ENCODE assay signal across 8 cellular contexts in the genomic region with DNA sequence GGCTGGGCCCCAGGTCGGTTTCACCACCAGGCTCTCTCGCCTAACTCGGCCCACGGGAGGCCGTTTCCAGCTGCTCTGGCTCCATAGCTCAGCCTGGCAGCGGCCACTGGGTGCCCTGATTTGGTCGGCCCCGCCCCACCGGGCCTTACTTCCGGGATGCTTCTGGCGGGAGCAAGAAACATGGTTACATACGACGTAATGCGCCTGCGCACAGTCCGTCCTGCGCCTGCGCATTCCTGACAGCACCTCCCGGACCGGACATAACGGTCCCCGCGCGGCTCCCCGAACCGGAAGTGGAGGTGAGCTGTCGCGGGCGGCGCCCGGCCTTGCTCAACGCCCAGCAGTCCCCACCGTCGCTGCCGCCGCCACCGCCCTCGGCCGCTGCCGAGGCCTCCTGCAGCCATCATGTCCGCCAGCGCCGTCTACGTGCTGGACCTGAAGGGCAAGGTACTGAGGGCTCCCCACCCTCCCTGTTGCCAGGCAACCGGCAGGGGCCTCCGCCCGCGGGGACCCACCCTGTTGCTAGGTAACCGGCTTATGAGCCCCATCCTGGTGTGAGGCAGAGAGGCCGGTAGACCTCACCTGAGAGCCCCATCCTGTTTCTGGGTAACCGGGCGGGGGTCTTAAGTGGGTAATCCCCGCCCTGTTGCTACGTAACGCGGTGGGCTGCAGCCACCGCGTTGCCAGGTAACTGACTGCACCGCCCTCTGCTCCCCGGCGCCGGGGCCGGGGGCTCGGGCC. TPM values are rescaled to one million over a fixed set of nuclear protein-coding genes. Genes with fewer than 3 reads are reported as not detected.
DNase-seq lines count a peak whose midpoint lies in the region; TF ChIP-seq lines count a peak whose summit lies in the region.

A gene (plus strand): TSS at position 290 of the 741 bp plus-strand sequence. CDS start 116 bp downstream, at position 406.

- no peak for TF ChIP-seq CTCF in MM.1S (IDR thresholded peaks at IDR 0.05; ENCODE audit: low read length)
- no peak for TF ChIP-seq CTCF in foreskin fibroblast (IDR thresholded peaks at IDR 0.05; ENCODE audit: low read depth, low read length)
- no peak for TF ChIP-seq CTCF in neural progenitor cell (IDR thresholded peaks at IDR 0.05)

- peak within 1 kb of the TSS; percentile 92 for H3K9ac ChIP-seq in ES-I3 (ENCODE audit: low read depth, low read length)
- H3K9ac ChIP-seq in MM.1S (ENCODE audit: low read length): peak within 1 kb of the TSS; percentile 88
- H3K9ac ChIP-seq in neural progenitor cell: peak within 1 kb of the TSS; percentile 60

- DNase-seq in HAP-1 (ENCODE audit: low spot score in 2 of 2): peak; percentile 97 to 99
- DNase-seq in MM.1S: peak; percentile 99
- DNase-seq in SIG-M5 (lab: John Stamatoyannopoulos, UW): peak; percentile 43
- DNase-seq in activated gamma-delta T cell treated with Interleukin-2 at 50 U/mL for 16 hours: peak; percentile 99
- DNase-seq in foreskin fibroblast: peak; percentile 93 to 99
- DNase-seq in neural progenitor cell (ENCODE audit: low spot score): peak; percentile 97
- DNase-seq in stromal cell of bone marrow (ENCODE audit: low read depth): peak; percentile 88

- H3K27ac ChIP-seq in MM.1S (ENCODE audit: low read length) (peak within 1 kb of the TSS; percentile 30; the same call in 1 of the 2 replicates), neural progenitor cell (no peak within 1 kb of the TSS)

- in situ Hi-C loops in HAP-1 (cut with MboI; ENCODE audit: low sequenced_read_pairs): no loop called here

- H4K20me1 ChIP-seq in MM.1S (ENCODE audit: insufficient read depth, low read length) (no peaks in the 10 kb centered on the region), neural progenitor cell (ENCODE audit: low read depth) (peaks cover 14% of the 10 kb centered on the region)

- no peaks in the 10 kb centered on the region for H3F3A ChIP-seq in MM.1S (ENCODE audit: insufficient read depth, low read length)
- H3F3A ChIP-seq in neural progenitor cell (ENCODE audit: low read depth): peaks cover 5% of the 10 kb centered on the region

- H3K4me1 ChIP-seq in ES-I3 (ENCODE audit: insufficient read depth, low read length): peaks cover 5% of the 10 kb centered on the region; the same call in 1 of the 2 replicates
- peaks cover 8% of the 10 kb centered on the region for H3K4me1 ChIP-seq in HAP-1
- peaks cover 4% of the 10 kb centered on the region; the same call in 1 of the 2 replicates for H3K4me1 ChIP-seq in MM.1S (ENCODE audit: low read length)
- H3K4me1 ChIP-seq in neural progenitor cell: peaks cover 3% of the 10 kb centered on the region

- H3K9me2 ChIP-seq in MM.1S (replicated peaks; ENCODE audit: insufficient read depth, low read length): no peaks in the 10 kb centered on the region

- peak within 1 kb of the TSS; percentile 89 for H3K4me3 Mint-ChIP-seq in neural progenitor cell

- H3K4me1 Mint-ChIP-seq in neural progenitor cell: peaks cover 19% of the 10 kb centered on the region

- peaks cover 15% of the 10 kb centered on the region for H3K36me3 Mint-ChIP-seq in neural progenitor cell

- no peaks in the 10 kb centered on the region for H3K9me3 ChIP-seq in ES-I3 (ENCODE audit: control insufficient read depth, insufficient read depth, low read length)
- no peaks in the 10 kb centered on the region for H3K9me3 ChIP-seq in HAP-1
- H3K9me3 ChIP-seq in MM.1S (replicated peaks; ENCODE audit: insufficient read depth, low read length): no peaks in the 10 kb centered on the region
- no peaks in the 10 kb centered on the region for H3K9me3 ChIP-seq in neural progenitor cell (ENCODE audit: low read depth)

- H3K9me3 Mint-ChIP-seq in neural progenitor cell: no peaks in the 10 kb centered on the region

- H3K27me3 ChIP-seq in HAP-1 (ENCODE audit: low read depth): no peaks in the 10 kb centered on the region
- no peaks in the 10 kb centered on the region for H3K27me3 ChIP-seq in MM.1S (replicated peaks; ENCODE audit: insufficient read depth, low read length)
- H3K27me3 ChIP-seq in neural progenitor cell: no peaks in the 10 kb centered on the region

- peak within 1 kb of the TSS; percentile 62 for H3K27ac Mint-ChIP-seq in neural progenitor cell

- H3K27me3 Mint-ChIP-seq in neural progenitor cell (ENCODE audit: insufficient read depth, low read depth): peaks cover 2% of the 10 kb centered on the region

- peak within 1 kb of the TSS; percentile 87 for H3K4me2 ChIP-seq in MM.1S (ENCODE audit: low read depth, low read length)
- peak within 1 kb of the TSS; percentile 98 for H3K4me2 ChIP-seq in neural progenitor cell

- H2AFZ ChIP-seq in MM.1S (ENCODE audit: low read length) (peak within 1 kb of the TSS; percentile 99), neural progenitor cell (replicated peaks) (peak within 1 kb of the TSS; percentile 74)

- no peaks in the 10 kb centered on the region for H3K36me3 ChIP-seq in ES-I3 (ENCODE audit: insufficient read depth, low read length)
- H3K36me3 ChIP-seq in HAP-1 (replicated peaks): peaks cover 8% of the 10 kb centered on the region; the same call in 1 of the 2 replicates
- H3K36me3 ChIP-seq in MM.1S (replicated peaks; ENCODE audit: insufficient read depth, low read length): no peaks in the 10 kb centered on the region
- no peaks in the 10 kb centered on the region for H3K36me3 ChIP-seq in neural progenitor cell

- H3K4me3 ChIP-seq in HAP-1 (peak within 1 kb of the TSS; percentile 96), MM.1S (ENCODE audit: low read length) (peak within 1 kb of the TSS; percentile 98), foreskin fibroblast (ENCODE audit: low read depth in 1 of 2, low read length in 2 of 2) (peak within 1 kb of the TSS; percentile 92 to 98), neural progenitor cell (peak within 1 kb of the TSS; percentile 84)

- H3K79me2 ChIP-seq in MM.1S (ENCODE audit: low read length): peaks cover 32% of the 10 kb centered on the region
- H3K79me2 ChIP-seq in neural progenitor cell (ENCODE audit: low read depth): peaks cover 27% of the 10 kb centered on the region

RNA-seq across cellular contexts. Expression of the gene that starts here (rescaled TPM):
- 26.5 and 53.3 TPM in 2 replicates for total RNA-seq in neural progenitor cell (ENCODE audit: low replicate concordance)

Comparison
In these comparisons a context has a peak if more than half of its experiments do, and no peak if none do; other contexts are left out.
1. DNase-seq: peak in every context shown above with its lines; median percentile 99 in MM.1S; 99 in activated gamma-delta T cell treated with Interleukin-2 at 50 U/mL for 16 hours; 98 in HAP-1; 97 in neural progenitor cell; 96 in foreskin fibroblast; 88 in stromal cell of bone marrow; 43 in SIG-M5.